18 cellular contexts compared by ENCODE assay signal in the genomic region with DNA sequence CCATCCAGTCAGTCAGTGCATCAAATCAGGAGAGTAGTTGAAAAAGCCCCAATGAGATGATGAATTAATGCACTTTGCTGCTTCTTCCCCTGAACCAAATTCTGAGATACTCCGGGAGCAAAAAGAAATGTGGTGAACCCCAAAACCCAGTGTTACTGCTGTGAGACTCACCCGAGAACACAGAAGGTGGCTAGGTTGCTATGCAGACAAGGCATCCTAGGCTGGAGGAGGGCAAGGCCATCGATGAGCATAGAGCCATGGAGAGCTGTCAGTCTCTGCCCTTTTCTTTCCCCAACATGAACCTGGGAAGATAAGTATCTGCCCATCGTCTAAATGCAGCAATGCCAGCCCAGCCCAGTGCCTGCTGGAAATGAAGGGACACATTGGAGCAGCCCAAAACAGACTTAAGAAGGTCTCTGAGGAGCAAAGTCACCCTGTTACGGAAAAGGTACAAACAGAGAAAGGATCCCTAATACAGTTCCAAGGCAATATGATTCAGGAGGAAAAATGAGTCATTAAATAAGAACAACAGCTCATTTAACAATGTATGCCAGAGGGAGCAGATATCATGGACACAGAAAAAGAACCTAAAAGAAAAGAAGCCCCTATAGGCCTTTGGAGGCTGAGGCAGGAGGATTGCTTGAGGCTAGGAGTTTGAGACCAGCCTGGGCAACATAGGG.
DNase-seq lines count a peak whose midpoint lies in the region; ATAC-seq, FAIRE-seq and TF ChIP-seq lines count a peak whose summit lies in the region.
"Had no signal": no experiment of that assay in that cellular context is flagged by ENCODE, and none has a peak within 500 bp of the region (broad histone marks: within the 10 kb centered on the region; RNA-seq: fewer than 3 reads in every experiment).

No MANE protein-coding gene starts in this region.

- no peak for FAIRE-seq in pancreas (lab: Jason Lieb, UNC)
- FAIRE-seq: A204.1, GM12891 had no signal

- peaks cover 17% of the 10 kb centered on the region for H3K4me1 Mint-ChIP-seq in activated naive CD8-positive, alpha-beta T cell treated with anti-CD3 and anti-CD28 coated beads, Interleukin-2, amount 50 U/mL, for 24 hours
- peaks cover 11% of the 10 kb centered on the region for H3K4me1 Mint-ChIP-seq in activated naive CD8-positive, alpha-beta T cell treated with anti-CD3 and anti-CD28 coated beads for 36 hours
- H3K4me1 Mint-ChIP-seq in activated CD8-positive, alpha-beta T cell treated with anti-CD3 and anti-CD28 coated beads, Interleukin-2, amount 10 ng/mL, durations not matched to agents 7 days and 5 days (ENCODE audit: low read depth) = peaks cover 22% of the 10 kb centered on the region
- H3K4me1 Mint-ChIP-seq in stimulated activated effector memory CD8-positive, alpha-beta T cell treated with anti-CD3 and anti-CD28 coated beads, Interleukin-12 subunit alpha, Interleukin-12 subunit beta, amount 100 ng/mL, for 72 hours = peaks cover 10% of the 10 kb centered on the region

- DNase-seq in activated naive CD8-positive, alpha-beta T cell treated with anti-CD3 and anti-CD28 coated beads, Interleukin-2, amount 50 U/mL, for 24 hours = no peak
- DNase-seq in activated naive CD8-positive, alpha-beta T cell treated with anti-CD3 and anti-CD28 coated beads for 36 hours = no peak
- DNase-seq in activated CD8-positive, alpha-beta T cell treated with anti-CD3 and anti-CD28 coated beads, Interleukin-2, amount 10 ng/mL, durations not matched to agents 7 days and 5 days = no peak
- DNase-seq in fibroblast of pulmonary artery (ENCODE audit: low read depth) (peak; percentile 33), cardiac septum (ENCODE audit: low spot score) (no peak), A172 (ENCODE audit: low spot score) (no peak), pancreas (no peak)
- DNase-seq in stimulated activated effector memory CD8-positive, alpha-beta T cell treated with anti-CD3 and anti-CD28 coated beads, Interleukin-12 subunit alpha, Interleukin-12 subunit beta, amount 100 ng/mL, for 72 hours (ENCODE audit: low spot score in 2 of 2) = no peak
- DNase-seq: DND-41, GF-D8, KG1, NCI-H1436, NCI-H2029, NCI-H2171, NCI-H446 had no signal

- peaks cover 11% of the 10 kb centered on the region for H3K9me3 Mint-ChIP-seq in activated naive CD8-positive, alpha-beta T cell treated with anti-CD3 and anti-CD28 coated beads, Interleukin-2, amount 50 U/mL, for 24 hours
- peaks cover 7% of the 10 kb centered on the region for H3K9me3 Mint-ChIP-seq in activated naive CD8-positive, alpha-beta T cell treated with anti-CD3 and anti-CD28 coated beads for 36 hours
- peaks cover 3% of the 10 kb centered on the region for H3K9me3 Mint-ChIP-seq in activated CD8-positive, alpha-beta T cell treated with anti-CD3 and anti-CD28 coated beads, Interleukin-2, amount 10 ng/mL, durations not matched to agents 7 days and 5 days (ENCODE audit: insufficient read depth)
- H3K9me3 Mint-ChIP-seq in stimulated activated effector memory CD8-positive, alpha-beta T cell treated with anti-CD3 and anti-CD28 coated beads, Interleukin-12 subunit alpha, Interleukin-12 subunit beta, amount 100 ng/mL, for 72 hours = no peaks in the 10 kb centered on the region

- no peak for TF ChIP-seq CTCF in fibroblast of pulmonary artery (IDR thresholded peaks at IDR 0.05; ENCODE audit: low read length, missing control alignments)
- TF ChIP-seq CTCF in pancreas (IDR thresholded peaks at IDR 0.05) = no peak

- peaks cover 2% of the 10 kb centered on the region for H3K36me3 Mint-ChIP-seq in activated naive CD8-positive, alpha-beta T cell treated with anti-CD3 and anti-CD28 coated beads, Interleukin-2, amount 50 U/mL, for 24 hours (ENCODE audit: low read depth)
- peaks cover 8% of the 10 kb centered on the region for H3K36me3 Mint-ChIP-seq in activated naive CD8-positive, alpha-beta T cell treated with anti-CD3 and anti-CD28 coated beads for 36 hours
- peaks cover under 1% of the 10 kb centered on the region for H3K36me3 Mint-ChIP-seq in activated CD8-positive, alpha-beta T cell treated with anti-CD3 and anti-CD28 coated beads, Interleukin-2, amount 10 ng/mL, durations not matched to agents 7 days and 5 days (ENCODE audit: low read depth)
- H3K36me3 Mint-ChIP-seq in stimulated activated effector memory CD8-positive, alpha-beta T cell treated with anti-CD3 and anti-CD28 coated beads, Interleukin-12 subunit alpha, Interleukin-12 subunit beta, amount 100 ng/mL, for 72 hours = peaks cover under 1% of the 10 kb centered on the region

- POLR2A ChIA-PET in activated CD8-positive, alpha-beta T cell treated with anti-CD3 and anti-CD28 coated beads, Interleukin-2, amount 10 ng/mL, durations not matched to agents 7 days and 5 days (lab: Charles Lee) = no interaction called here

- no peak overlapping the region for H3K4me3 Mint-ChIP-seq in activated naive CD8-positive, alpha-beta T cell treated with anti-CD3 and anti-CD28 coated beads, Interleukin-2, amount 50 U/mL, for 24 hours
- no peak overlapping the region for H3K4me3 Mint-ChIP-seq in activated naive CD8-positive, alpha-beta T cell treated with anti-CD3 and anti-CD28 coated beads for 36 hours
- H3K4me3 Mint-ChIP-seq in activated CD8-positive, alpha-beta T cell treated with anti-CD3 and anti-CD28 coated beads, Interleukin-2, amount 10 ng/mL, durations not matched to agents 7 days and 5 days = no peak overlapping the region
- H3K4me3 Mint-ChIP-seq in stimulated activated effector memory CD8-positive, alpha-beta T cell treated with anti-CD3 and anti-CD28 coated beads, Interleukin-12 subunit alpha, Interleukin-12 subunit beta, amount 100 ng/mL, for 72 hours = no peak overlapping the region

- no peaks in the 10 kb centered on the region for H3K27me3 ChIP-seq in pancreas
- H3K27me3 ChIP-seq: BLaER1 treated with 17β-estradiol and CSF1 and Interleukin-3, amounts not matched to agents 10 nM and 100 nM had no signal

- 91 to 97% methylated on average over 5 of the region's 5 CpGs for WGBS in pancreas, 2 donors

- CTCF ChIA-PET in activated CD8-positive, alpha-beta T cell treated with anti-CD3 and anti-CD28 coated beads, Interleukin-2, amount 10 ng/mL, durations not matched to agents 7 days and 5 days (lab: Charles Lee) = interaction anchor here (1.2 kb wide), 1 partner anchor 44 kb away, joined by 7 read pairs; no protein-coding TSS in a partner anchor

- H3K27ac Mint-ChIP-seq in activated naive CD8-positive, alpha-beta T cell treated with anti-CD3 and anti-CD28 coated beads, Interleukin-2, amount 50 U/mL, for 24 hours = no peak overlapping the region
- H3K27ac Mint-ChIP-seq in activated naive CD8-positive, alpha-beta T cell treated with anti-CD3 and anti-CD28 coated beads for 36 hours = no peak overlapping the region
- no peak overlapping the region for H3K27ac Mint-ChIP-seq in activated CD8-positive, alpha-beta T cell treated with anti-CD3 and anti-CD28 coated beads, Interleukin-2, amount 10 ng/mL, durations not matched to agents 7 days and 5 days
- no peak overlapping the region for H3K27ac Mint-ChIP-seq in stimulated activated effector memory CD8-positive, alpha-beta T cell treated with anti-CD3 and anti-CD28 coated beads, Interleukin-12 subunit alpha, Interleukin-12 subunit beta, amount 100 ng/mL, for 72 hours

- H3K27ac ChIP-seq in pancreas = no peak overlapping the region
- H3K27ac ChIP-seq: BLaER1 treated with 17β-estradiol and CSF1 and Interleukin-3, amounts not matched to agents 10 nM and 100 nM had no signal

- peak; percentile 54 for ATAC-seq in activated naive CD8-positive, alpha-beta T cell treated with anti-CD3 and anti-CD28 coated beads, Interleukin-2, amount 50 U/mL, for 24 hours
- peak; percentile 35 for ATAC-seq in activated CD8-positive, alpha-beta T cell treated with anti-CD3 and anti-CD28 coated beads, Interleukin-2, amount 10 ng/mL, durations not matched to agents 7 days and 5 days
- peak; percentile 61 for ATAC-seq in stimulated activated effector memory CD8-positive, alpha-beta T cell treated with anti-CD3 and anti-CD28 coated beads, Interleukin-12 subunit alpha, Interleukin-12 subunit beta, amount 100 ng/mL, for 72 hours
- no peak for ATAC-seq in pancreas

- H3K4me3 ChIP-seq in fibroblast of pulmonary artery (replicated peaks; ENCODE audit: low read depth, low read length) = no peak overlapping the region
- no peak overlapping the region for H3K4me3 ChIP-seq in pancreas
- H3K4me3 ChIP-seq: BLaER1 treated with 17β-estradiol and CSF1 and Interleukin-3, amounts not matched to agents 10 nM and 100 nM had no signal

- intact Hi-C loops in cardiac septum (cut with DNase I) (no loop called here), pancreas (cut with DNase I) (no loop called here)

- H3K4me1 ChIP-seq in pancreas = no peaks in the 10 kb centered on the region

- no peaks in the 10 kb centered on the region for H3K9me3 ChIP-seq in pancreas

- H3K36me3 ChIP-seq in pancreas = no peaks in the 10 kb centered on the region
- H3K36me3 ChIP-seq: BLaER1 treated with 17β-estradiol and CSF1 and Interleukin-3, amounts not matched to agents 10 nM and 100 nM had no signal

- H3K27me3 Mint-ChIP-seq in activated naive CD8-positive, alpha-beta T cell treated with anti-CD3 and anti-CD28 coated beads, Interleukin-2, amount 50 U/mL, for 24 hours = no peaks in the 10 kb centered on the region
- no peaks in the 10 kb centered on the region for H3K27me3 Mint-ChIP-seq in activated naive CD8-positive, alpha-beta T cell treated with anti-CD3 and anti-CD28 coated beads for 36 hours
- H3K27me3 Mint-ChIP-seq in activated CD8-positive, alpha-beta T cell treated with anti-CD3 and anti-CD28 coated beads, Interleukin-2, amount 10 ng/mL, durations not matched to agents 7 days and 5 days (ENCODE audit: low read depth) = no peaks in the 10 kb centered on the region

Comparison
In these comparisons a context has a peak if more than half of its experiments do, and no peak if none do; other contexts are left out.
1. ATAC-seq: peak in activated naive CD8-positive, alpha-beta T cell treated with anti-CD3 and anti-CD28 coated beads, Interleukin-2, amount 50 U/mL, for 24 hours (single experiment), activated CD8-positive, alpha-beta T cell treated with anti-CD3 and anti-CD28 coated beads, Interleukin-2, amount 10 ng/mL, durations not matched to agents 7 days and 5 days (single experiment) and stimulated activated effector memory CD8-positive, alpha-beta T cell treated with anti-CD3 and anti-CD28 coated beads, Interleukin-12 subunit alpha, Interleukin-12 subunit beta, amount 100 ng/mL, for 72 hours (single experiment); none in pancreas (0 of 4).